In the genomic region with DNA sequence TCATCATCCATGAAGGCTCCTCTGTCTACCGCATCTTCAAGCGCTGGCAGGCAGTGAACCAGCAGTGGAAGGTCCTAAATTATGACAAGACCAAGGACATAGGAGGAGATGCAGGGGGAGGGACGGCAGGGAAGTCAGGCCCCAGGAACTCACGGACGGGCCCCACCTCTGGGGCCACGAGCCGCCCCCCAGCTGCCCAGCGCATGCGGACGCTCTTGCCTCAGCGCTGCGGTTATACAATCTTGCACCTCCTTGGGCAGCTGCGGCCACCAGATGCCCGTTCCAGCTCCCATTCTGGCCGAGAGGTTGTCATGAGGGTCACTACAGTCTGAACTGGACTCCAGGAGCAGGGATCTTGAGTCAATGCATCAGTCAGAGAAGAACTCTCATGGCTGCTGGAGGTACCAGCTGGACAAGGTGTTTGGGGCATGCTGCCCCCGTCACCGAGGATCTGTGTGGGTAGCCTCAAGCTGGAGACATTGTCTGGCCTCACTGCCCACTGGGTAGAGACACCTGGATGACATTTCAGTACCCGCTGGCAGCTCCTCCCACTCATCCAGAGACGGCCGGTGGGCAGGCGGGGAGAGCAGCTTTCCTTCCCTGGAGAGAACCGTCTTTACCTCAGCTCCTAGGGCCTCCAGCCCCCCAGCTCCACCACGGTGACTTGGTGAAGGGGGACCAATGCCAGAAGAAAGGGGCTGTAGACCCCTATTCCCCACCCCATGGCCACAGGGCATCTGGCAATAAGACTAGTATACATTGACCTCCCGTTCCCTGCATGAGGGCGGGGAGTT, we compare ENCODE assay signal across 25 cellular contexts. TPM values are rescaled to one million over a fixed set of nuclear protein-coding genes. Genes with fewer than 3 reads are reported as not detected.
"Had no signal": no experiment of that assay in that cellular context is flagged by ENCODE, and none has a peak within 500 bp of the region (broad histone marks: within the 10 kb centered on the region; RNA-seq: fewer than 3 reads in every experiment).

No MANE protein-coding gene starts in this region.

- H3K9ac ChIP-seq: parathyroid adenoma had no signal

- H3K9me3 Mint-ChIP-seq: activated B cell treated with CpG ODN at 0.5 μM for 24 hours; activated T-cell treated with anti-CD3 and anti-CD28 coated beads, Interleukin-2, amount 50 U/mL, for 72 hours; T-helper 2 cell treated with Interferon-gamma antibody and Interleukin-4, amounts not matched to agents 5 μg/mL and 100 μg/mL, for 36 hours had no signal

- H3K4me2 ChIP-seq: smooth muscle cell had no signal

- ATAC-seq: activated CD8-positive, alpha-beta memory T cell treated with anti-CD3 and anti-CD28 coated beads, Interleukin-2, amount 10 ng/mL, durations not matched to agents 7 days and 5 days; activated CD8-positive, alpha-beta T cell treated with anti-CD3 and anti-CD28 coated beads, Interleukin-2, amount 10 ng/mL, durations not matched to agents 7 days and 5 days; activated T-cell treated with anti-CD3 and anti-CD28 coated beads, Interleukin-2, amount 50 U/mL, for 72 hours; left ventricle myocardium superior had no signal

- DNase-seq: activated B cell treated with CpG ODN at 0.5 μM for 24 hours; activated CD8-positive, alpha-beta memory T cell treated with anti-CD3 and anti-CD28 coated beads, Interleukin-2, amount 10 ng/mL, durations not matched to agents 7 days and 5 days; activated effector memory CD4-positive, alpha-beta T cell treated with Interleukin-2 at 50 U/mL for 16 hours; aorta; cerebellar nuclear complex; colonic mucosa; dorsolateral prefrontal cortex; effector memory CD4-positive, alpha-beta T cell; left ventricle myocardium superior; midbrain; nephron progenitor cell; psoas muscle; stimulated activated CD4-positive, alpha-beta T cell treated with anti-CD3 and anti-CD28 coated beads, Interleukin-1b, Interleukin-23, amount 100 ng/mL, for 48 hours had no signal

- H3K27me3 Mint-ChIP-seq: activated B cell treated with CpG ODN at 0.5 μM for 24 hours; activated CD8-positive, alpha-beta memory T cell treated with anti-CD3 and anti-CD28 coated beads, Interleukin-2, amount 10 ng/mL, durations not matched to agents 7 days and 5 days; activated naive CD8-positive, alpha-beta T cell had no signal

- H3K4me3 ChIP-seq: body of pancreas, cardiac muscle cell, colonic mucosa, dorsolateral prefrontal cortex, psoas muscle, smooth muscle cell, suprapubic skin, tibial artery had no signal

- H3K9me3 ChIP-seq: body of pancreas, colonic mucosa, psoas muscle, suprapubic skin, tibial artery had no signal

- H2AFZ ChIP-seq: parathyroid adenoma had no signal

- H3K27ac Mint-ChIP-seq: activated B cell treated with CpG ODN at 0.5 μM for 24 hours; activated CD4-positive, alpha-beta T cell treated with anti-CD3 and anti-CD28 coated beads for 36 hours; activated CD8-positive, alpha-beta memory T cell treated with anti-CD3 and anti-CD28 coated beads, Interleukin-2, amount 10 ng/mL, durations not matched to agents 7 days and 5 days; activated CD8-positive, alpha-beta T cell treated with anti-CD3 and anti-CD28 coated beads, Interleukin-2, amount 10 ng/mL, durations not matched to agents 7 days and 5 days; activated T-cell treated with anti-CD3 and anti-CD28 coated beads, Interleukin-2, amount 50 U/mL, for 72 hours; nephron progenitor cell; T-helper 2 cell treated with Interferon-gamma antibody and Interleukin-4, amounts not matched to agents 5 μg/mL and 100 μg/mL, for 36 hours had no signal

- H3K4me3 Mint-ChIP-seq: activated CD4-positive, alpha-beta T cell treated with anti-CD3 and anti-CD28 coated beads for 36 hours; activated CD8-positive, alpha-beta memory T cell treated with anti-CD3 and anti-CD28 coated beads, Interleukin-2, amount 10 ng/mL, durations not matched to agents 7 days and 5 days; activated CD8-positive, alpha-beta T cell treated with anti-CD3 and anti-CD28 coated beads, Interleukin-2, amount 10 ng/mL, durations not matched to agents 7 days and 5 days; activated naive CD8-positive, alpha-beta T cell; nephron progenitor cell; T-helper 2 cell treated with Interferon-gamma antibody and Interleukin-4, amounts not matched to agents 5 μg/mL and 100 μg/mL, for 36 hours had no signal

- H3K27me3 ChIP-seq: body of pancreas, colonic mucosa had no signal

- H3K36me3 ChIP-seq: colonic mucosa had no signal

- H3K27ac ChIP-seq: body of pancreas, cardiac muscle cell, colonic mucosa, dorsolateral prefrontal cortex, parathyroid adenoma, psoas muscle, suprapubic skin, tibial artery had no signal

- H3K4me1 ChIP-seq: colonic mucosa, parathyroid adenoma had no signal

RNA-seq across cellular contexts. Expression of gene CYP27B1, which starts 8.1 kb away (rescaled TPM):
- total RNA-seq: frontal cortex, left ventricle myocardium superior had no signal
